ENCODE assay signal across 22 cellular contexts in genomic region chr5:104913840-104914239, GRCh38.
"Had no signal": no experiment of that assay in that cellular context is flagged by ENCODE, and none has a peak within 500 bp of the region (broad histone marks: within the 10 kb centered on the region; RNA-seq: fewer than 3 reads in every experiment).

No MANE protein-coding gene starts in this region.

- H3K9me3 Mint-ChIP-seq: activated CD4-positive, alpha-beta T cell treated with anti-CD3 and anti-CD28 coated beads, Interleukin-2, amount 10 ng/mL, durations not matched to agents 24 days and 14 days; memory B cell; nephron progenitor cell had no signal

- H3K27ac ChIP-seq: cardiac muscle cell, epithelial cell of prostate, gastroesophageal sphincter, heart left ventricle, vagina, VCaP had no signal

- H3K27me3 ChIP-seq: cardiac muscle cell, gastroesophageal sphincter, heart left ventricle, vagina had no signal

- H3K4me3 Mint-ChIP-seq: activated CD4-positive, alpha-beta memory T cell treated with anti-CD3 and anti-CD28 coated beads, Interleukin-2, amount 10 ng/mL, durations not matched to agents 7 days and 5 days; activated CD4-positive, alpha-beta T cell treated with anti-CD3 and anti-CD28 coated beads, Interleukin-2, amount 10 ng/mL, durations not matched to agents 24 days and 14 days; activated CD8-positive, alpha-beta memory T cell treated with anti-CD3 and anti-CD28 coated beads, Interleukin-2, amount 10 ng/mL, durations not matched to agents 7 days and 5 days; activated naive CD4-positive, alpha-beta T cell treated with anti-CD3 and anti-CD28 coated beads, Interleukin-2, amount 10 ng/mL, durations not matched to agents 7 days and 5 days; memory B cell; nephron progenitor cell; stimulated activated naive B cell treated with anti-CD40 and anti-IgM and Interleukin-4, amounts not matched to agents 10 μg/mL and 1 μg/mL and 100 μg/mL, for 72 hours; type B pancreatic cell had no signal

- H3K27me3 Mint-ChIP-seq: activated CD4-positive, alpha-beta memory T cell treated with anti-CD3 and anti-CD28 coated beads, Interleukin-2, amount 10 ng/mL, durations not matched to agents 7 days and 5 days; activated CD4-positive, alpha-beta T cell treated with anti-CD3 and anti-CD28 coated beads, Interleukin-2, amount 10 ng/mL, durations not matched to agents 24 days and 14 days; activated CD8-positive, alpha-beta memory T cell treated with anti-CD3 and anti-CD28 coated beads, Interleukin-2, amount 10 ng/mL, durations not matched to agents 7 days and 5 days; activated naive CD4-positive, alpha-beta T cell treated with anti-CD3 and anti-CD28 coated beads, Interleukin-2, amount 10 ng/mL, durations not matched to agents 7 days and 5 days; memory B cell; stimulated activated naive B cell treated with anti-CD40 and anti-IgM and Interleukin-4, amounts not matched to agents 10 μg/mL and 1 μg/mL and 100 μg/mL, for 72 hours; type B pancreatic cell had no signal

- H3K27ac Mint-ChIP-seq: activated CD4-positive, alpha-beta memory T cell treated with anti-CD3 and anti-CD28 coated beads, Interleukin-2, amount 10 ng/mL, durations not matched to agents 7 days and 5 days; activated CD4-positive, alpha-beta T cell treated with anti-CD3 and anti-CD28 coated beads, Interleukin-2, amount 10 ng/mL, durations not matched to agents 24 days and 14 days; activated CD8-positive, alpha-beta memory T cell treated with anti-CD3 and anti-CD28 coated beads, Interleukin-2, amount 10 ng/mL, durations not matched to agents 7 days and 5 days; activated naive CD4-positive, alpha-beta T cell treated with anti-CD3 and anti-CD28 coated beads, Interleukin-2, amount 10 ng/mL, durations not matched to agents 7 days and 5 days; memory B cell; nephron progenitor cell; stimulated activated naive B cell treated with anti-CD40 and anti-IgM and Interleukin-4, amounts not matched to agents 10 μg/mL and 1 μg/mL and 100 μg/mL, for 72 hours; type B pancreatic cell had no signal

- H3K4me3 ChIP-seq: cardiac muscle cell, gastroesophageal sphincter, heart left ventricle, vagina had no signal

- H3K4me1 ChIP-seq: gastroesophageal sphincter, heart left ventricle, vagina had no signal

- H3K36me3 ChIP-seq: cardiac muscle cell, gastroesophageal sphincter, heart left ventricle, vagina had no signal

- H3K36me3 Mint-ChIP-seq: activated CD8-positive, alpha-beta memory T cell treated with anti-CD3 and anti-CD28 coated beads, Interleukin-2, amount 10 ng/mL, durations not matched to agents 7 days and 5 days; activated naive CD4-positive, alpha-beta T cell treated with anti-CD3 and anti-CD28 coated beads, Interleukin-2, amount 10 ng/mL, durations not matched to agents 7 days and 5 days; memory B cell; stimulated activated naive B cell treated with anti-CD40 and anti-IgM and Interleukin-4, amounts not matched to agents 10 μg/mL and 1 μg/mL and 100 μg/mL, for 72 hours; type B pancreatic cell had no signal

- DNase-seq: activated CD4-positive, alpha-beta memory T cell treated with anti-CD3 and anti-CD28 coated beads, Interleukin-2, amount 10 ng/mL, durations not matched to agents 7 days and 5 days; activated CD4-positive, alpha-beta T cell treated with anti-CD3 and anti-CD28 coated beads, Interleukin-2, amount 10 ng/mL, durations not matched to agents 24 days and 14 days; activated CD8-positive, alpha-beta memory T cell treated with anti-CD3 and anti-CD28 coated beads, Interleukin-2, amount 10 ng/mL, durations not matched to agents 7 days and 5 days; activated effector memory CD4-positive, alpha-beta T cell treated with anti-CD3 and anti-CD28 coated beads, Interleukin-2, amount 50 U/mL, for 16 hours; activated naive CD4-positive, alpha-beta T cell treated with anti-CD3 and anti-CD28 coated beads, Interleukin-2, amount 10 ng/mL, durations not matched to agents 7 days and 5 days; activated T-cell treated with anti-CD3 and anti-CD28 coated beads for 4 hours; amygdala; heart left ventricle; nephron progenitor cell; occipital lobe; small intestine; stimulated activated CD4-positive, alpha-beta T cell treated with anti-CD3 and anti-CD28 coated beads, Interleukin-2, amount 100 ng/mL, for 24 hours; stimulated activated naive B cell treated with anti-CD40 and anti-IgM and Interleukin-4, amounts not matched to agents 10 μg/mL and 1 μg/mL and 100 μg/mL, for 72 hours had no signal

- ATAC-seq: activated CD4-positive, CD25-positive, alpha-beta regulatory T cell treated with anti-CD3 and anti-CD28 coated beads, Interleukin-2, amount 50 U/mL, for 24 hours; activated CD8-positive, alpha-beta memory T cell treated with anti-CD3 and anti-CD28 coated beads, Interleukin-2, amount 10 ng/mL, durations not matched to agents 7 days and 5 days; gastroesophageal sphincter; heart left ventricle; sciatic nerve; stimulated activated naive B cell treated with anti-CD40 and anti-IgM and Interleukin-4, amounts not matched to agents 10 μg/mL and 1 μg/mL and 100 μg/mL, for 72 hours had no signal

- H3K4me1 Mint-ChIP-seq: activated CD4-positive, alpha-beta memory T cell treated with anti-CD3 and anti-CD28 coated beads, Interleukin-2, amount 10 ng/mL, durations not matched to agents 7 days and 5 days; activated CD4-positive, alpha-beta T cell treated with anti-CD3 and anti-CD28 coated beads, Interleukin-2, amount 10 ng/mL, durations not matched to agents 24 days and 14 days; activated CD8-positive, alpha-beta memory T cell treated with anti-CD3 and anti-CD28 coated beads, Interleukin-2, amount 10 ng/mL, durations not matched to agents 7 days and 5 days; activated naive CD4-positive, alpha-beta T cell treated with anti-CD3 and anti-CD28 coated beads, Interleukin-2, amount 10 ng/mL, durations not matched to agents 7 days and 5 days; memory B cell; nephron progenitor cell; stimulated activated naive B cell treated with anti-CD40 and anti-IgM and Interleukin-4, amounts not matched to agents 10 μg/mL and 1 μg/mL and 100 μg/mL, for 72 hours had no signal

- H3K9me3 ChIP-seq: gastroesophageal sphincter, heart left ventricle, vagina had no signal
